In the genomic region with DNA sequence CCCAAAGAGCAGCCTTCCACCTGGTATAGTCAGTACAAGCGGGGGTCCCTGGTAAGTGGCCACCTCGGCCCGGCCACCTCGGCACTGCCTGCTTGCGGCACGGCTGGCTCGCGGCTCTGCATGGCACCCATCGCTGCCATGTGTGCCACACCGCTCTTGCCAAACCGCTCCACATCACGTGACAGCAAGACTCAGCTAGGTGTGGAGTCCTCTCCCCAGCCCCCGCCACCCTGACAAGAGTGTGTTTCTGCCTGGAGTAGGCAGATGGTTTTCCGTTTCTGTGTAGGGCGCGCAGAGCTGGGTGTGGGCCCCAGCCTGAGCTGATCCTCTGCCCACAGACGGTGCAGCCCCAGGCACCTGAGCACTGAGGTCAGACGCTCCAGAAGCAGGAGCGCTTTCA, we compare ENCODE assay signal across 1 cellular context.
TF ChIP-seq lines count a peak whose summit lies in the region.

No MANE protein-coding gene starts in this region.

TF ChIP-seq in K562, 482 proteins besides CTCF, POLR2A, EP300 and RAD21 (continued from another document):
- TF ChIP-seq, protein P1, sequence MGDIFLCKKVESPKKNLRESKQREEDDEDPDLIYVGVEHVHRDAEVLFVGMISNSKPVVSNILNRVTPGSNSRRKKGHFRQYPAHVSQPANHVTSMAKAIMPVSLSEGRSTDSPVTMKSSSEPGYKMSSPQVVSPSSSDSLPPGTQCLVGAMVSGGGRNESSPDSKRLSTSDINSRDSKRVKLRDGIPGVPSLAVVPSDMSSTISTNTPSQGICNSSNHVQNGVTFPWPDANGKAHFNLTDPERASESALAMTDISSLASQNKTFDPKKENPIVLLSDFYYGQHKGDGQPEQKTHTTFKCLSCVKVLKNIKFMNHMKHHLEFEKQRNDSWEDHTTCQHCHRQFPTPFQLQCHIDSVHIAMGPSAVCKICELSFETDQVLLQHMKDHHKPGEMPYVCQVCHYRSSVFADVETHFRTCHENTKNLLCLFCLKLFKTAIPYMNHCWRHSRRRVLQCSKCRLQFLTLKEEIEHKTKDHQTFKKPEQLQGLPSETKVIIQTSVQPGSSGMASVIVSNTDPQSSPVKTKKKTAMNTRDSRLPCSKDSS (IDR thresholded peaks at IDR 0.05; ENCODE audit: low read depth, partially characterized antibody), result no peak
- TF ChIP-seq MTA1 (IDR thresholded peaks at IDR 0.05; ENCODE audit: borderline replicate concordance) (no peak), ESRRB (CRISPR knock-in tag; IDR thresholded peaks at IDR 0.05; ENCODE audit: borderline replicate concordance) (no peak), NR3C1 (CRISPR knock-in tag; IDR thresholded peaks at IDR 0.05) (no peak), ZNF551 (CRISPR knock-in tag; IDR thresholded peaks at IDR 0.05) (no peak), ZNF24 (IDR thresholded peaks at IDR 0.05) (no peak), TSC22D4 (tag; IDR thresholded peaks at IDR 0.05) (no peak), CBX2 (IDR thresholded peaks at IDR 0.05; ENCODE audit: insufficient read depth, low read length, poor library complexity, severe bottlenecking) (no peak), CBFB (CRISPR knock-in tag; IDR thresholded peaks at IDR 0.05) (no peak), BDP1 (IDR thresholded peaks at IDR 0.05; ENCODE audit: insufficient read depth, insufficient read length) (no peak), ZBTB7A (IDR thresholded peaks at IDR 0.05; ENCODE audit: borderline replicate concordance, control insufficient read depth, low read depth, low read length) (no peak), GABPA (tag; conservative IDR thresholded peaks at IDR 0.05; ENCODE audit: low read depth) (no peak), HDAC1 (IDR thresholded peaks at IDR 0.05) (no peak), ZNF445 (CRISPR knock-in tag; IDR thresholded peaks at IDR 0.05; ENCODE audit: low read depth) (no peak), ZBTB1 (CRISPR knock-in tag; IDR thresholded peaks at IDR 0.05; ENCODE audit: borderline replicate concordance, low read depth) (no peak), RAD51 (IDR thresholded peaks at IDR 0.05; ENCODE audit: borderline replicate concordance, low read depth) (0 out of 2 replicates have a peak, but pooled peaks have one; percentile 12)
- TF ChIP-seq, protein P2, sequence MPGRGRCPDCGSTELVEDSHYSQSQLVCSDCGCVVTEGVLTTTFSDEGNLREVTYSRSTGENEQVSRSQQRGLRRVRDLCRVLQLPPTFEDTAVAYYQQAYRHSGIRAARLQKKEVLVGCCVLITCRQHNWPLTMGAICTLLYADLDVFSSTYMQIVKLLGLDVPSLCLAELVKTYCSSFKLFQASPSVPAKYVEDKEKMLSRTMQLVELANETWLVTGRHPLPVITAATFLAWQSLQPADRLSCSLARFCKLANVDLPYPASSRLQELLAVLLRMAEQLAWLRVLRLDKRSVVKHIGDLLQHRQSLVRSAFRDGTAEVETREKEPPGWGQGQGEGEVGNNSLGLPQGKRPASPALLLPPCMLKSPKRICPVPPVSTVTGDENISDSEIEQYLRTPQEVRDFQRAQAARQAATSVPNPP (IDR thresholded peaks at IDR 0.05; ENCODE audit: borderline replicate concordance, insufficient read depth, insufficient read length), result no peak
- TF ChIP-seq, protein P3, sequence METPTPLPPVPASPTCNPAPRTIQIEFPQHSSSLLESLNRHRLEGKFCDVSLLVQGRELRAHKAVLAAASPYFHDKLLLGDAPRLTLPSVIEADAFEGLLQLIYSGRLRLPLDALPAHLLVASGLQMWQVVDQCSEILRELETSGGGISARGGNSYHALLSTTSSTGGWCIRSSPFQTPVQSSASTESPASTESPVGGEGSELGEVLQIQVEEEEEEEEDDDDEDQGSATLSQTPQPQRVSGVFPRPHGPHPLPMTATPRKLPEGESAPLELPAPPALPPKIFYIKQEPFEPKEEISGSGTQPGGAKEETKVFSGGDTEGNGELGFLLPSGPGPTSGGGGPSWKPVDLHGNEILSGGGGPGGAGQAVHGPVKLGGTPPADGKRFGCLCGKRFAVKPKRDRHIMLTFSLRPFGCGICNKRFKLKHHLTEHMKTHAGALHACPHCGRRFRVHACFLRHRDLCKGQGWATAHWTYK (CRISPR knock-in tag; IDR thresholded peaks at IDR 0.05), result no peak
- TF ChIP-seq, protein P4, sequence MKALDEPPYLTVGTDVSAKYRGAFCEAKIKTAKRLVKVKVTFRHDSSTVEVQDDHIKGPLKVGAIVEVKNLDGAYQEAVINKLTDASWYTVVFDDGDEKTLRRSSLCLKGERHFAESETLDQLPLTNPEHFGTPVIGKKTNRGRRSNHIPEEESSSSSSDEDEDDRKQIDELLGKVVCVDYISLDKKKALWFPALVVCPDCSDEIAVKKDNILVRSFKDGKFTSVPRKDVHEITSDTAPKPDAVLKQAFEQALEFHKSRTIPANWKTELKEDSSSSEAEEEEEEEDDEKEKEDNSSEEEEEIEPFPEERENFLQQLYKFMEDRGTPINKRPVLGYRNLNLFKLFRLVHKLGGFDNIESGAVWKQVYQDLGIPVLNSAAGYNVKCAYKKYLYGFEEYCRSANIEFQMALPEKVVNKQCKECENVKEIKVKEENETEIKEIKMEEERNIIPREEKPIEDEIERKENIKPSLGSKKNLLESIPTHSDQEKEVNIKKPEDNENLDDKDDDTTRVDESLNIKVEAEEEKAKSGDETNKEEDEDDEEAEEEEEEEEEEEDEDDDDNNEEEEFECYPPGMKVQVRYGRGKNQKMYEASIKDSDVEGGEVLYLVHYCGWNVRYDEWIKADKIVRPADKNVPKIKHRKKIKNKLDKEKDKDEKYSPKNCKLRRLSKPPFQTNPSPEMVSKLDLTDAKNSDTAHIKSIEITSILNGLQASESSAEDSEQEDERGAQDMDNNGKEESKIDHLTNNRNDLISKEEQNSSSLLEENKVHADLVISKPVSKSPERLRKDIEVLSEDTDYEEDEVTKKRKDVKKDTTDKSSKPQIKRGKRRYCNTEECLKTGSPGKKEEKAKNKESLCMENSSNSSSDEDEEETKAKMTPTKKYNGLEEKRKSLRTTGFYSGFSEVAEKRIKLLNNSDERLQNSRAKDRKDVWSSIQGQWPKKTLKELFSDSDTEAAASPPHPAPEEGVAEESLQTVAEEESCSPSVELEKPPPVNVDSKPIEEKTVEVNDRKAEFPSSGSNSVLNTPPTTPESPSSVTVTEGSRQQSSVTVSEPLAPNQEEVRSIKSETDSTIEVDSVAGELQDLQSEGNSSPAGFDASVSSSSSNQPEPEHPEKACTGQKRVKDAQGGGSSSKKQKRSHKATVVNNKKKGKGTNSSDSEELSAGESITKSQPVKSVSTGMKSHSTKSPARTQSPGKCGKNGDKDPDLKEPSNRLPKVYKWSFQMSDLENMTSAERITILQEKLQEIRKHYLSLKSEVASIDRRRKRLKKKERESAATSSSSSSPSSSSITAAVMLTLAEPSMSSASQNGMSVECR (CRISPR knock-in tag; IDR thresholded peaks at IDR 0.05), result no peak
- TF ChIP-seq, protein P5, sequence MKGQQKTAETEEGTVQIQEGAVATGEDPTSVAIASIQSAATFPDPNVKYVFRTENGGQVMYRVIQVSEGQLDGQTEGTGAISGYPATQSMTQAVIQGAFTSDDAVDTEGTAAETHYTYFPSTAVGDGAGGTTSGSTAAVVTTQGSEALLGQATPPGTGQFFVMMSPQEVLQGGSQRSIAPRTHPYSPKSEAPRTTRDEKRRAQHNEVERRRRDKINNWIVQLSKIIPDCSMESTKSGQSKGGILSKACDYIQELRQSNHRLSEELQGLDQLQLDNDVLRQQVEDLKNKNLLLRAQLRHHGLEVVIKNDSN (CRISPR knock-in tag; IDR thresholded peaks at IDR 0.05), result peak; percentile 42; the same call in 1 of the 2 replicates
- TF ChIP-seq, protein P6, sequence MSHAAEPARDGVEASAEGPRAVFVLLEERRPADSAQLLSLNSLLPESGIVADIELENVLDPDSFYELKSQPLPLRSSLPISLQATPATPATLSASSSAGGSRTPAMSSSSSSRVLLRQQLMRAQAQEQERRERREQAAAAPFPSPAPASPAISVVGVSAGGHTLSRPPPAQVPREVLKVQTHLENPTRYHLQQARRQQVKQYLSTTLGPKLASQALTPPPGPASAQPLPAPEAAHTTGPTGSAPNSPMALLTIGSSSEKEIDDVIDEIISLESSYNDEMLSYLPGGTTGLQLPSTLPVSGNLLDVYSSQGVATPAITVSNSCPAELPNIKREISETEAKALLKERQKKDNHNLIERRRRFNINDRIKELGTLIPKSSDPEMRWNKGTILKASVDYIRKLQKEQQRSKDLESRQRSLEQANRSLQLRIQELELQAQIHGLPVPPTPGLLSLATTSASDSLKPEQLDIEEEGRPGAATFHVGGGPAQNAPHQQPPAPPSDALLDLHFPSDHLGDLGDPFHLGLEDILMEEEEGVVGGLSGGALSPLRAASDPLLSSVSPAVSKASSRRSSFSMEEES (CRISPR knock-in tag; IDR thresholded peaks at IDR 0.05), result peak; percentile 63
